20 cellular contexts compared by ENCODE assay signal in the genomic region with DNA sequence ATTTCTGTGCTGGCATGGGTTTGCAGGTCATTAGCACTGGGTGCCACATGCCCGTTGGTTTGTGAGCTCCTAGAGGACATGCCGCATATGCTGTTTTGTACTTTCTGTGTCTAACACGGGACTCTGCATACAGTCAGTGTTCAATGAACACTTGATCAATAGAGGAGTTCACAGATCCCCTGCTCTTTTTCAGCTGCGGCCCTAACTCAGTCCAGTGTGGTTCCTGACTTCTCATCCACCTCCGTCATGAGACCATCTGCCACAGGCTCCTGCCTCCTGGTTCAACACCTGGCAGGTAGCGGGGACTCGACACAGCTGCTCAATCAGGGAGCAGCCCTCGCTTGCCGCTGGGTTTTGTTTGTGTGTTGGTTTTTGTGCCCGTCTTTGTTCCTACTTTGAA. TPM values are rescaled to one million over a fixed set of nuclear protein-coding genes. Genes with fewer than 3 reads are reported as not detected.
A peak's percentile ranks its signal among the peaks of the same experiment; 100 is the strongest.
DNase-seq lines count a peak whose midpoint lies in the region; ATAC-seq, FAIRE-seq and TF ChIP-seq lines count a peak whose summit lies in the region.
"Had no signal": no experiment of that assay in that cellular context is flagged by ENCODE, and none has a peak within 500 bp of the region (broad histone marks: within the 10 kb centered on the region; RNA-seq: fewer than 3 reads in every experiment).

No MANE protein-coding gene starts in this region.

- H3K4me2 ChIP-seq in GM23338, result no peak overlapping the region

- H3K9ac ChIP-seq in kidney (ENCODE audit: low read length in 2 of 2), result no peak overlapping the region

- FAIRE-seq in kidney (lab: Jason Lieb, UNC), result no peak

- CTCF ChIA-PET in CD4-positive, alpha-beta memory T cell (lab: Charles Lee; ENCODE audit: partially characterized antibody), result no interaction called here
- CTCF ChIA-PET in CD4-positive, alpha-beta T cell (lab: Charles Lee), result no interaction called here

- H3K9me2 ChIP-seq in GM23338 (ENCODE audit: insufficient read depth), result no peaks in the 10 kb centered on the region

- intact Hi-C loops in kidney (cut with DNase I), result no loop called here
- intact Hi-C loops in CD4-positive, alpha-beta memory T cell (cut with micrococcal nuclease), result no loop called here
- intact Hi-C loops in CD4-positive, alpha-beta T cell (cut with DNase I, micrococcal nuclease), result no loop called here

- ATAC-seq in GM23338, result no peak
- ATAC-seq in CD4-positive, alpha-beta T cell (ENCODE audit: poor library complexity), result no peak
- ATAC-seq: PC-3, T-helper 17 cell had no signal

- POLR2A ChIA-PET in CD4-positive, alpha-beta memory T cell (lab: Charles Lee; ENCODE audit: partially characterized antibody), result no interaction called here
- POLR2A ChIA-PET in CD4-positive, alpha-beta T cell (lab: Charles Lee), result no interaction called here

- H3K4me1 ChIP-seq in GM23338 (ENCODE audit: insufficient read depth), result no peaks in the 10 kb centered on the region; the same call in 1 of the 2 replicates
- H3K4me1 ChIP-seq in kidney (ENCODE audit: control insufficient read depth in 1 of 2, insufficient read depth in 1 of 2, low read depth in 1 of 2, low read length in 2 of 2), result no peaks in the 10 kb centered on the region
- no peaks in the 10 kb centered on the region for H3K4me1 ChIP-seq in CD4-positive, alpha-beta memory T cell (ENCODE audit: insufficient read depth, low read length)
- H3K4me1 ChIP-seq: BE2C, HAP-1 had no signal

- H3K36me3 ChIP-seq in GM23338 (ENCODE audit: insufficient read depth) (no peaks in the 10 kb centered on the region), kidney (ENCODE audit: control insufficient read depth in 1 of 2, insufficient read depth in 2 of 2, low read length in 2 of 2) (no peaks in the 10 kb centered on the region)
- H3K36me3 ChIP-seq in CD4-positive, alpha-beta memory T cell (ENCODE audit: insufficient read depth, low read length), result no peaks in the 10 kb centered on the region
- H3K36me3 ChIP-seq: BE2C, HAP-1 had no signal

- no peaks in the 10 kb centered on the region for H3K9me3 ChIP-seq in kidney (ENCODE audit: control insufficient read depth in 1 of 2, low read length in 2 of 2)
- H3K9me3 ChIP-seq in CD4-positive, alpha-beta memory T cell (ENCODE audit: control insufficient read depth in 1 of 2, low read length in 2 of 2), result no peaks in the 10 kb centered on the region
- H3K9me3 ChIP-seq in CD4-positive, alpha-beta T cell (ENCODE audit: control insufficient read depth, low read length), result no peaks in the 10 kb centered on the region
- H3K9me3 ChIP-seq: BE2C, HAP-1 had no signal

- H3F3A ChIP-seq in GM23338 (replicated peaks; ENCODE audit: low read depth), result no peaks in the 10 kb centered on the region

- H3K27ac ChIP-seq in GM23338 (ENCODE audit: low read depth) (no peak overlapping the region), kidney (ENCODE audit: low read depth in 2 of 2, low read length in 2 of 2) (no peak overlapping the region)
- no peak overlapping the region for H3K27ac ChIP-seq in CD4-positive, alpha-beta memory T cell (ENCODE audit: low read depth, low read length)
- no peak overlapping the region for H3K27ac ChIP-seq in CD4-positive, alpha-beta T cell (ENCODE audit: low read depth, low read length)
- H3K27ac ChIP-seq: 22Rv1, HL-60, RWPE1 had no signal

- no peaks in the 10 kb centered on the region for H3K27me3 ChIP-seq in GM23338 (ENCODE audit: insufficient read depth)
- no peaks in the 10 kb centered on the region for H3K27me3 ChIP-seq in CD4-positive, alpha-beta memory T cell (ENCODE audit: insufficient read depth, low read length)
- H3K27me3 ChIP-seq in CD4-positive, alpha-beta T cell (ENCODE audit: control insufficient read depth, insufficient read depth, low read length), result peaks cover 8% of the 10 kb centered on the region

- H3K79me2 ChIP-seq in GM23338 (replicated peaks; ENCODE audit: insufficient read depth), result no peaks in the 10 kb centered on the region

- H3K4me3 ChIP-seq in GM23338 (no peak overlapping the region), kidney (ENCODE audit: low read length in 2 of 2) (no peak overlapping the region)
- no peak overlapping the region for H3K4me3 ChIP-seq in CD4-positive, alpha-beta memory T cell (ENCODE audit: low read length in 2 of 2)
- H3K4me3 ChIP-seq: HAP-1 had no signal

- no peaks in the 10 kb centered on the region for H3K36me3 Mint-ChIP-seq in GM23338 (ENCODE audit: low read depth)
- H3K36me3 Mint-ChIP-seq in CD4-positive, alpha-beta memory T cell, result no peaks in the 10 kb centered on the region
- no peaks in the 10 kb centered on the region for H3K36me3 Mint-ChIP-seq in CD4-positive, alpha-beta T cell (ENCODE audit: low read depth)

- no peak for TF ChIP-seq CTCF in GM23338 (conservative IDR thresholded peaks at IDR 0.05; ENCODE audit: low read depth in 2 of 2)
- TF ChIP-seq CTCF in kidney (IDR thresholded peaks at IDR 0.05; ENCODE audit: borderline replicate concordance, extremely low read depth, insufficient read depth), result no peak
- no peak for TF ChIP-seq CTCF in CD4-positive, alpha-beta T cell (IDR thresholded peaks at IDR 0.05)

- peaks cover 13% of the 10 kb centered on the region for H3K27me3 Mint-ChIP-seq in GM23338 (ENCODE audit: insufficient read depth, low read depth, poor library complexity)
- H3K27me3 Mint-ChIP-seq in CD4-positive, alpha-beta memory T cell, result peaks cover 23 to 24% of the 10 kb centered on the region in 2 donors
- peaks cover 56% of the 10 kb centered on the region for H3K27me3 Mint-ChIP-seq in CD4-positive, alpha-beta T cell

- H2AFZ ChIP-seq in GM23338, result 0 out of 2 replicates have a peak overlapping the region, but pooled peaks have one; percentile 59

- DNase-seq in DMS 273 (lab: John Stamatoyannopoulos, UW; ENCODE audit: unreplicated experiment) (peak; percentile 49), DMS 273 treated with DMSO at 0.1 percent for 48 hours (lab: John Stamatoyannopoulos, UW) (no peak), GM23338 (ENCODE audit: low spot score) (no peak), NCI-H345 treated with DMSO at 0.1 percent for 48 hours (lab: John Stamatoyannopoulos, UW; ENCODE audit: unreplicated experiment) (peak; percentile 73), kidney (peak; percentile 18), NCI-H82 (lab: John Stamatoyannopoulos, UW) (no peak)
- DNase-seq in CD4-positive, alpha-beta memory T cell, result no peak
- no peak for DNase-seq in CD4-positive, alpha-beta T cell
- DNase-seq: BE2C, MV-4-11, NCI-H146, NCI-H2081 treated with DMSO at 0.1 percent for 48 hours, NCI-H510A, PC-3, T-helper 17 cell had no signal

- no peak overlapping the region for H3K4me3 Mint-ChIP-seq in GM23338
- no peak overlapping the region for H3K4me3 Mint-ChIP-seq in CD4-positive, alpha-beta memory T cell
- no peak overlapping the region for H3K4me3 Mint-ChIP-seq in CD4-positive, alpha-beta T cell
- H3K4me3 Mint-ChIP-seq: T-helper 17 cell had no signal

- H3K9me3 Mint-ChIP-seq in GM23338, result no peaks in the 10 kb centered on the region
- H3K9me3 Mint-ChIP-seq in CD4-positive, alpha-beta memory T cell, result peaks cover 0 to 2% (median 0%) of the 10 kb centered on the region in 8 donors
- H3K9me3 Mint-ChIP-seq in CD4-positive, alpha-beta T cell, result no peaks in the 10 kb centered on the region

- peaks cover 22% of the 10 kb centered on the region for H3K4me1 Mint-ChIP-seq in GM23338
- no peaks in the 10 kb centered on the region for H3K4me1 Mint-ChIP-seq in CD4-positive, alpha-beta memory T cell
- H3K4me1 Mint-ChIP-seq in CD4-positive, alpha-beta T cell (ENCODE audit: low read depth), result no peaks in the 10 kb centered on the region

- no peak overlapping the region for H3K27ac Mint-ChIP-seq in GM23338
- no peak overlapping the region for H3K27ac Mint-ChIP-seq in CD4-positive, alpha-beta memory T cell
- H3K27ac Mint-ChIP-seq in CD4-positive, alpha-beta T cell, result no peak overlapping the region
- H3K27ac Mint-ChIP-seq: T-helper 17 cell had no signal

- no peaks in the 10 kb centered on the region for H4K20me1 ChIP-seq in GM23338 (replicated peaks; ENCODE audit: insufficient read depth)

TF ChIP-seq in GM23338, 12 proteins besides CTCF, POLR2A, EP300 and RAD21 (continues in another document):
- no peak for TF ChIP-seq EZH2phosphoT487 (IDR thresholded peaks at IDR 0.05; ENCODE audit: unreplicated experiment)
- TF ChIP-seq POLR2AphosphoS5 (IDR thresholded peaks at IDR 0.05; ENCODE audit: low read depth), result no peak
- no peak for TF ChIP-seq REST (IDR thresholded peaks at IDR 0.05; ENCODE audit: unreplicated experiment)

RNA-seq across cellular contexts. Expression of gene BMP7, which starts 13.8 kb away (rescaled TPM):
- 16.6 and 22.8 TPM in 2 replicates for total RNA-seq in GM23338 (2014; rRNA removed; shearing (Covaris generic))
- polyA plus RNA-seq in GM23338 (2016; fragmentation: Nextera tagmentation; extraction: Ambion mirVana) (15.9 and 17.8 TPM in 2 replicates), kidney (ENCODE audit: insufficient read depth, low read depth, low replicate concordance) (11.3 TPM)
- 1.6 TPM for total RNA-seq in kidney
- not detected for total RNA-seq in CD4-positive, alpha-beta memory T cell
- polyA plus RNA-seq in CD4-positive, alpha-beta memory T cell, result not detected
- not detected for total RNA-seq in CD4-positive, alpha-beta T cell
- total RNA-seq: PC-3, T-helper 17 cell had no signal
- polyA plus RNA-seq: AG04450 had no signal

RNA-seq across cellular contexts. Expression of gene SPO11, which starts 49.4 kb away (rescaled TPM):
- total RNA-seq in GM23338 (2014; rRNA removed; shearing (Covaris generic)), result not detected in 2 replicates
- polyA plus RNA-seq in GM23338 (2016; fragmentation: Nextera tagmentation; extraction: Ambion mirVana) (not detected in 2 replicates), kidney (ENCODE audit: insufficient read depth, low read depth, low replicate concordance) (not detected)
- total RNA-seq in kidney, result not detected
- not detected for total RNA-seq in CD4-positive, alpha-beta memory T cell
- polyA plus RNA-seq in CD4-positive, alpha-beta memory T cell, result not detected
- total RNA-seq in CD4-positive, alpha-beta T cell, result not detected
- total RNA-seq: PC-3, T-helper 17 cell had no signal
- polyA plus RNA-seq: AG04450 had no signal

Comparison
In these comparisons a context has a peak if more than half of its experiments do, and no peak if none do; other contexts are left out.
1. DNase-seq: peak in DMS 273 (single experiment), NCI-H345 treated with DMSO at 0.1 percent for 48 hours (single experiment) and kidney (single experiment); none in DMS 273 treated with DMSO at 0.1 percent for 48 hours (single experiment), GM23338 (single experiment), CD4-positive, alpha-beta memory T cell (0 of 5), CD4-positive, alpha-beta T cell (0 of 10) and NCI-H82 (single experiment).